ENCODE assay signal across 19 cellular contexts in the genomic region with DNA sequence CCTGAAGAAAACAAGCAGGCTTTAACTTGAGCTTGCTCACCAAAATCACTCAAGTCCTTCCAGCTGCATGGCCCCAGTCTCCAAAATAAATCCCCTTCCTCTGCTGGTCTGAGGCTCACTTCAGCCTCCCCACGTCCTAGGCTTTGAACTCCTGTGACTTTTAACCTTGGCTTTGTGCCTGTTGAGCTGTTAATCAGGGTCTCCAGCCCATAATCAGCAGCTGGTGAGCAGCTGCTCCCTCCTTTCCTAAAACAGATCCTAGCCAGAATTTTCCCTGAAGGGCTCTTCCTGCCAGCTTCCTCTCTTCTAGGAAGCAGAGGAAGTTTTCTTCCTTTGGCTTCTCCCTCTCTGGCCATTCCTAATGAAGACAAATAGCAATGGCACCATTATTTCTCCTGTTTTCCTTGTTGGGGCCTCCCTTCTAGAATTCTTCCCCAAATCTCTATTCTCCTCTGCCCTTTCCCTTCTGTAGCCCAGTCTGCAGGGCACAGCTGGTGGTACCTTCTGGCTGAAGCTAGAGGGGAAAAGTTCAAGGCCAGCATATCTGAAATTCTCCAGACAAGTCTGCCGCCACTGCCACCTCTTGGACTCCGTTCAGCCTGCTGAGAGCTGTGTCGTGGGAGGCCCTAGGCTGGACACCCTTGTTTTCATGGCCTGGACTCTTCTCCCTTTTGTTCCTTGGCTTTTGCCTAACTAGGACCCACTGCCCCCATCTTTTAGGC.
DNase-seq lines count a peak whose midpoint lies in the region; ATAC-seq and TF ChIP-seq lines count a peak whose summit lies in the region.
"Had no signal": no experiment of that assay in that cellular context is flagged by ENCODE, and none has a peak within 500 bp of the region (broad histone marks: within the 10 kb centered on the region; RNA-seq: fewer than 3 reads in every experiment).

No MANE protein-coding gene starts in this region.

- no peak overlapping the region; the same call in 1 of the 2 replicates for H3K4ac ChIP-seq in IMR-90 (ENCODE audit: low read depth, low read length)

- H3K9me1 ChIP-seq in IMR-90 (ENCODE audit: insufficient read depth, low read length), result peaks cover 8% of the 10 kb centered on the region; the same call in 1 of the 2 replicates

- POLR2A ChIA-PET in IMR-90 (lab: Charles Lee; ENCODE audit: unreplicated experiment) (no interaction called here), HEK293T (lab: Yijun Ruan, JAX) (no interaction called here)

- 70% methylated on average over 4 of the region's 4 CpGs; no CpG with 5 or more reads in 1 of the 2 experiments for WGBS in IMR-90 (ENCODE audit: extremely low coverage in 2 of 2, insufficient read length in 1 of 2), 2 experiments
- 43 to 67% (median 55%) methylated on average over 4 of the region's 4 CpGs for WGBS in spleen, 5 donors

- H4K5ac ChIP-seq in IMR-90 (ENCODE audit: low read depth, low read length), result no peak overlapping the region

- no peaks in the 10 kb centered on the region for H3K9me3 ChIP-seq in IMR-90 (ENCODE audit: control insufficient read depth, insufficient read depth, low read length)
- no peaks in the 10 kb centered on the region for H3K9me3 ChIP-seq in lower lobe of right lung
- no peaks in the 10 kb centered on the region for H3K9me3 ChIP-seq in spleen
- H3K9me3 ChIP-seq: breast epithelium, left lung had no signal

- intact Hi-C loops in IMR-90 (cut with micrococcal nuclease) (no loop called here), lower lobe of right lung (cut with DNase I) (no loop called here), spleen (cut with DNase I; ENCODE audit: low total_unique reads) (loop anchor here (10.0 kb wide), 1 partner anchor 126 kb away; no protein-coding TSS in a partner anchor)

- no peak overlapping the region; the same call in 1 of the 2 replicates for H2BK20ac ChIP-seq in IMR-90 (ENCODE audit: low read depth, low read length)

- no peak overlapping the region for H3K4me3 ChIP-seq in IMR-90 (ENCODE audit: insufficient read depth, low read depth, low read length)
- no peak overlapping the region for H3K4me3 ChIP-seq in lower lobe of right lung
- no peak overlapping the region for H3K4me3 ChIP-seq in spleen
- H3K4me3 ChIP-seq: breast epithelium, dorsolateral prefrontal cortex, left lung had no signal

- H3K79me1 ChIP-seq in IMR-90 (ENCODE audit: low read depth in 1 of 2, low read length in 2 of 2), result no peaks in the 10 kb centered on the region

- H3K14ac ChIP-seq in IMR-90 (replicated peaks; ENCODE audit: low read depth, low read length), result no peak overlapping the region

- no peak overlapping the region for H3K4me2 ChIP-seq in IMR-90 (ENCODE audit: low read depth, low read length)

- in situ Hi-C loops in IMR-90 (cut with MboI; ENCODE audit: low sequenced_read_pairs), result no loop called here

- no peak overlapping the region for H2BK15ac ChIP-seq in IMR-90 (ENCODE audit: low read depth, low read length)

- H2AK9ac ChIP-seq in IMR-90 (replicated peaks; ENCODE audit: low read depth, low read length, poor library complexity), result no peak overlapping the region

- H2AK5ac ChIP-seq in IMR-90 (ENCODE audit: low read depth, low read length), result no peak overlapping the region

- no peak for TF ChIP-seq POLR2A in IMR-90 (IDR thresholded peaks at IDR 0.05; ENCODE audit: low read depth, low read length)
- TF ChIP-seq POLR2A in spleen (IDR thresholded peaks at IDR 0.05), result no peak

- H3K18ac ChIP-seq in IMR-90 (ENCODE audit: low read depth, low read length), result peak overlapping the region; percentile 4; the same call in 1 of the 2 replicates

- no peak overlapping the region for H2BK5ac ChIP-seq in IMR-90 (ENCODE audit: low read depth, low read length, poor library complexity, severe bottlenecking)

- dilution Hi-C loops in IMR-90 (cut with HindIII; ENCODE audit: low sequenced_read_pairs, unreplicated experiment), result no loop called here

- H3K23ac ChIP-seq in IMR-90 (ENCODE audit: low read depth, low read length), result no peak overlapping the region

- H3K56ac ChIP-seq in IMR-90 (ENCODE audit: extremely low read depth, insufficient read depth, low read length), result no peak overlapping the region

- DNase-seq in IMR-90 (no peak), astrocyte of the hippocampus (ENCODE audit: low read depth, low spot score) (peak; percentile 22), lower lobe of right lung (no peak), spleen (no peak), Ammon's horn (ENCODE audit: low spot score) (no peak), NCI-H446 treated with DMSO at 0.1 percent for 48 hours (lab: John Stamatoyannopoulos, UW) (no peak), HEK293T (ENCODE audit: extremely low spot score) (no peak)
- DNase-seq: activated CD4-positive, alpha-beta T cell treated with anti-CD3 and anti-CD28 coated beads for 1 hour; activated naive CD8-positive, alpha-beta T cell treated with anti-CD3 and anti-CD28 coated beads for 36 hours; CD8-positive, alpha-beta memory T cell; dorsolateral prefrontal cortex; left lung; NCI-H1694 treated with DMSO at 0.1 percent for 48 hours; NCI-H510A; posterior cingulate gyrus; stimulated activated CD4-positive, alpha-beta T cell treated with anti-CD3 and anti-CD28 coated beads, Interleukin-12 subunit alpha, Interleukin-12 subunit beta, amount 100 ng/mL, for 4 hours; T-helper 9 cell had no signal

- CTCF ChIA-PET in IMR-90 (lab: Yijun Ruan, JAX), result no interaction called here
- CTCF ChIA-PET in HEK293T (lab: Yijun Ruan, JAX), result interaction anchor here (1.2 kb wide), 1 partner anchor 8 kb away, joined by 3 read pairs; no protein-coding TSS in a partner anchor

- no peak for TF ChIP-seq CTCF in IMR-90 (conservative IDR thresholded peaks at IDR 0.05; ENCODE audit: low read depth, low read length)
- no peak for TF ChIP-seq CTCF in lower lobe of right lung (IDR thresholded peaks at IDR 0.05)
- no peak for TF ChIP-seq CTCF in spleen (IDR thresholded peaks at IDR 0.05 in 8 of 11, conservative IDR thresholded peaks at IDR 0.05 in 3 of 11)

- no peak overlapping the region for H4K8ac ChIP-seq in IMR-90 (ENCODE audit: low read depth in 2 of 2, low read length in 2 of 2)

- ATAC-seq in IMR-90 (ENCODE audit: low read depth) (no peak), lower lobe of right lung (no peak), HG02981 (IDR thresholded peaks at IDR 0.05; ENCODE audit: unreplicated experiment) (no peak)
- ATAC-seq: left lung had no signal

- peak overlapping the region; percentile 9; the same call in 1 of the 2 replicates for H2BK120ac ChIP-seq in IMR-90 (ENCODE audit: low read depth, low read length)

- no peak overlapping the region for H4K91ac ChIP-seq in IMR-90 (ENCODE audit: insufficient read depth, low read depth, low read length)

- H3K36me3 ChIP-seq in IMR-90 (ENCODE audit: control insufficient read depth, insufficient read depth, low read length), result no peaks in the 10 kb centered on the region
- no peaks in the 10 kb centered on the region for H3K36me3 ChIP-seq in lower lobe of right lung
- no peaks in the 10 kb centered on the region for H3K36me3 ChIP-seq in spleen
- H3K36me3 ChIP-seq: breast epithelium, left lung had no signal

- BruUV-seq in IMR-90 (replicated peaks; lab: Mats Ljungman, UMichigan), result no TSS peak

- H3K9ac ChIP-seq in IMR-90 (ENCODE audit: low read depth, low read length), result no peak overlapping the region

- TF ChIP-seq RAD21 in IMR-90 (IDR thresholded peaks at IDR 0.05; ENCODE audit: low read length), result no peak

- no peaks in the 10 kb centered on the region for H4K20me1 ChIP-seq in IMR-90 (ENCODE audit: insufficient read depth, low read length)

- H2AFZ ChIP-seq in IMR-90 (replicated peaks; ENCODE audit: low read length, poor library complexity), result no peak overlapping the region

- H3K4me1 ChIP-seq in IMR-90 (ENCODE audit: control insufficient read depth, insufficient read depth, low read length) (peaks cover 6% of the 10 kb centered on the region; the same call in 1 of the 2 replicates), lower lobe of right lung (peaks cover 7% of the 10 kb centered on the region), spleen (peaks cover 0 to 31% (median 7%) of the 10 kb centered on the region in 6 donors)
- H3K4me1 ChIP-seq: breast epithelium, left lung had no signal

- H3K27me3 ChIP-seq in IMR-90 (ENCODE audit: control insufficient read depth, insufficient read depth, low read length), result no peaks in the 10 kb centered on the region
- no peaks in the 10 kb centered on the region for H3K27me3 ChIP-seq in lower lobe of right lung (ENCODE audit: low read depth)
- no peaks in the 10 kb centered on the region for H3K27me3 ChIP-seq in spleen (replicated peaks in 1 of 7)
- H3K27me3 ChIP-seq: breast epithelium, dorsolateral prefrontal cortex, left lung had no signal

- H3K27ac ChIP-seq in IMR-90 (ENCODE audit: insufficient read depth, low read length), result no peak overlapping the region
- peak overlapping the region; percentile 25 for H3K27ac ChIP-seq in lower lobe of right lung
- peak overlapping the region in 7 of 8 donors; percentile 5 to 72 (median 55) for H3K27ac ChIP-seq in spleen
- H3K27ac ChIP-seq: left lung had no signal

TF ChIP-seq in IMR-90, 13 proteins besides CTCF, POLR2A, EP300 and RAD21 (continues in another document):
- TF ChIP-seq CHD1 (IDR thresholded peaks at IDR 0.05; ENCODE audit: low read depth, low read length) (no peak), NFE2L2 (IDR thresholded peaks at IDR 0.05; ENCODE audit: low read depth, low read length) (no peak), MAFK (IDR thresholded peaks at IDR 0.05; ENCODE audit: low read depth, low read length) (no peak), MXI1 (IDR thresholded peaks at IDR 0.05; ENCODE audit: borderline replicate concordance, low read depth, low read length) (no peak), FOS (IDR thresholded peaks at IDR 0.05; ENCODE audit: low read depth, low read length) (no peak), CEBPB (IDR thresholded peaks at IDR 0.05; ENCODE audit: low read depth, low read length) (no peak), SMC3 (IDR thresholded peaks at IDR 0.05; ENCODE audit: low read depth, low read length) (no peak), RFX5 (IDR thresholded peaks at IDR 0.05; ENCODE audit: low read depth, low read length) (no peak)

TF ChIP-seq in HEK293T, 16 proteins besides CTCF, POLR2A, EP300 and RAD21:
- no peak for TF ChIP-seq LEF1 (IDR thresholded peaks at IDR 0.05; ENCODE audit: borderline replicate concordance)
- TF ChIP-seq CTBP1 (IDR thresholded peaks at IDR 0.05; ENCODE audit: borderline replicate concordance), result no peak
- no peak for TF ChIP-seq FOXK2 (IDR thresholded peaks at IDR 0.05)
- no peak for TF ChIP-seq ARNT (IDR thresholded peaks at IDR 0.05)
- TF ChIP-seq L3MBTL2 (conservative IDR thresholded peaks at IDR 0.05), result no peak
TF ChIP-seq in HEK293T: peak in this region for 0.
